ENCODE assay signal across 8 cellular contexts in genomic region chr17:35243459-35244204, GRCh38. TPM values are rescaled to one million over a fixed set of nuclear protein-coding genes. Genes with fewer than 3 reads are reported as not detected.
DNase-seq lines count a peak whose midpoint lies in the region; ATAC-seq and TF ChIP-seq lines count a peak whose summit lies in the region.

No MANE protein-coding gene starts in this region.

- TF ChIP-seq CTCF in HEK293 (tag by site-specific recombination; IDR thresholded peaks at IDR 0.05) (no peak), SU-DHL-6 (IDR thresholded peaks at IDR 0.05; ENCODE audit: insufficient read depth, low read length, poor library complexity, severe bottlenecking) (no peak), psoas muscle (IDR thresholded peaks at IDR 0.05) (no peak)

- H3K9me2 ChIP-seq in SU-DHL-6 (replicated peaks; ENCODE audit: insufficient read depth, low read length) = no peaks in the 10 kb centered on the region

- POLR2A ChIA-PET in HEK293 (lab: Yijun Ruan, JAX) = interaction anchor here (0.9 to 3.2 kb wide), 6 partner anchors 10 to 335 kb away, joined by 3 to 27 read pairs (median 6); partner anchors contain the start of genes PEX12 and SLFN11

- H3K4me2 ChIP-seq in SU-DHL-6 (ENCODE audit: low read depth, low read length, poor library complexity, severe bottlenecking) = peak overlapping the region; percentile 82

- H3K27me3 ChIP-seq in SU-DHL-6 (ENCODE audit: low read length) = no peaks in the 10 kb centered on the region
- H3K27me3 ChIP-seq in psoas muscle (ENCODE audit: insufficient read depth in 3 of 3, low read length in 2 of 3) = no peaks in the 10 kb centered on the region

- no peaks in the 10 kb centered on the region for H3F3A ChIP-seq in SU-DHL-6 (ENCODE audit: insufficient read depth)

- H3K4me1 ChIP-seq in HEK293 (ENCODE audit: control insufficient read depth, insufficient read depth, low read length) (peaks cover 23% of the 10 kb centered on the region), psoas muscle (peaks cover 25% of the 10 kb centered on the region)

- peak overlapping the region; percentile 71 for H3K9ac ChIP-seq in SU-DHL-6 (ENCODE audit: low read length)

- H3K9me3 ChIP-seq in HEK293 (ENCODE audit: control insufficient read depth, insufficient read depth, low read depth, low read length) (no peaks in the 10 kb centered on the region), SU-DHL-6 (ENCODE audit: insufficient read depth, low read length) (no peaks in the 10 kb centered on the region), psoas muscle (no peaks in the 10 kb centered on the region)

- CTCF ChIA-PET in HEK293 (lab: Yijun Ruan, JAX) = interaction anchor here (0.6 to 1.3 kb wide), 5 partner anchors 8 to 73 kb away, joined by 3 to 7 read pairs (median 4); no protein-coding TSS in a partner anchor

- H3K4me3 ChIP-seq in HEK293 (ENCODE audit: low read depth, low read length) = peak overlapping the region; percentile 76
- peak overlapping the region; percentile 91 for H3K4me3 ChIP-seq in SU-DHL-6 (ENCODE audit: insufficient read depth, low read length, poor library complexity, severe bottlenecking)
- peak overlapping the region; percentile 89 for H3K4me3 ChIP-seq in psoas muscle

- peak overlapping the region; percentile 95 for H2AFZ ChIP-seq in SU-DHL-6 (ENCODE audit: low read depth, low read length, severe bottlenecking)

- no peaks in the 10 kb centered on the region for H4K20me1 ChIP-seq in SU-DHL-6 (ENCODE audit: low read depth, low read length)

- intact Hi-C loops in left ventricle myocardium superior (cut with micrococcal nuclease) (no loop called here), psoas muscle (cut with DNase I) (loop anchor here in 1 of 2 donors (1.0 to 10.0 kb wide), 3 partner anchors 11 to 97 kb away; partner anchors contain the start of gene UNC45B)

- H3K36me3 ChIP-seq in HEK293 (ENCODE audit: control insufficient read depth in 2 of 2, insufficient read depth in 1 of 2, low read length in 2 of 2) (peaks cover 0 to 10% of the 10 kb centered on the region in 2 experiments; a peak in 1 of 3 replicates), SU-DHL-6 (ENCODE audit: low read length) (no peaks in the 10 kb centered on the region), psoas muscle (ENCODE audit: insufficient read depth in 1 of 2, low read depth in 1 of 2) (peaks cover 0 to 9% of the 10 kb centered on the region in 2 donors)

- ATAC-seq in left ventricle myocardium superior (peak; percentile 49), psoas muscle (peak; percentile 17 to 48 (median 38))

- H3K27ac ChIP-seq in HEK293 (ENCODE audit: extremely low read depth, low read depth, low read length) (peak overlapping the region; percentile 93), SU-DHL-6 (ENCODE audit: low read depth, low read length) (no peak overlapping the region), adipose tissue (ENCODE audit: low read depth, low read length) (peak overlapping the region; percentile 79), psoas muscle (peak overlapping the region; percentile 91)

- DNase-seq in AG20443 (ENCODE audit: low spot score) (peak; percentile 47), left ventricle myocardium superior (peak; percentile 54), psoas muscle (peak; percentile 58 to 79), NCI-H2196 (lab: John Stamatoyannopoulos, UW; ENCODE audit: unreplicated experiment) (no peak), NCI-H1694 treated with DMSO at 0.1 percent for 48 hours (lab: John Stamatoyannopoulos, UW) (no peak)

- 1 to 8% (median 1%) methylated on average over 17 of the region's 17 CpGs for WGBS in adipose tissue, 3 donors
- WGBS in psoas muscle, 3 donors = 2 to 6% (median 4%) methylated on average over 17 of the region's 17 CpGs

- H3K79me2 ChIP-seq in SU-DHL-6 (ENCODE audit: insufficient read depth, low read length) = no peaks in the 10 kb centered on the region

TF ChIP-seq in HEK293, 187 proteins besides CTCF, POLR2A, EP300 and RAD21 (continues in another document):
- 0 out of 2 replicates have a peak, but pooled peaks have one; percentile 23 for TF ChIP-seq BCL11A (tag by site-specific recombination; IDR thresholded peaks at IDR 0.05; ENCODE audit: low read depth)
- 0 out of 2 replicates have a peak, but pooled peaks have one; percentile 48 for TF ChIP-seq ZBTB48 (tag by site-specific recombination; IDR thresholded peaks at IDR 0.05)
- TF ChIP-seq ZNF571 (tag by site-specific recombination; IDR thresholded peaks at IDR 0.05) = no peak
- TF ChIP-seq ZNF600 (tag by site-specific recombination; IDR thresholded peaks at IDR 0.05) = peak; percentile 16; the same call in 1 of the 2 replicates
- TF ChIP-seq TRIM28 (IDR thresholded peaks at IDR 0.05; ENCODE audit: borderline replicate concordance, low read length) = peak; percentile 50; the same call in 1 of the 2 replicates
- TF ChIP-seq OSR2 (tag by site-specific recombination; IDR thresholded peaks at IDR 0.05) = peak; percentile 26; the same call in 1 of the 2 replicates
- TF ChIP-seq, protein P1, sequence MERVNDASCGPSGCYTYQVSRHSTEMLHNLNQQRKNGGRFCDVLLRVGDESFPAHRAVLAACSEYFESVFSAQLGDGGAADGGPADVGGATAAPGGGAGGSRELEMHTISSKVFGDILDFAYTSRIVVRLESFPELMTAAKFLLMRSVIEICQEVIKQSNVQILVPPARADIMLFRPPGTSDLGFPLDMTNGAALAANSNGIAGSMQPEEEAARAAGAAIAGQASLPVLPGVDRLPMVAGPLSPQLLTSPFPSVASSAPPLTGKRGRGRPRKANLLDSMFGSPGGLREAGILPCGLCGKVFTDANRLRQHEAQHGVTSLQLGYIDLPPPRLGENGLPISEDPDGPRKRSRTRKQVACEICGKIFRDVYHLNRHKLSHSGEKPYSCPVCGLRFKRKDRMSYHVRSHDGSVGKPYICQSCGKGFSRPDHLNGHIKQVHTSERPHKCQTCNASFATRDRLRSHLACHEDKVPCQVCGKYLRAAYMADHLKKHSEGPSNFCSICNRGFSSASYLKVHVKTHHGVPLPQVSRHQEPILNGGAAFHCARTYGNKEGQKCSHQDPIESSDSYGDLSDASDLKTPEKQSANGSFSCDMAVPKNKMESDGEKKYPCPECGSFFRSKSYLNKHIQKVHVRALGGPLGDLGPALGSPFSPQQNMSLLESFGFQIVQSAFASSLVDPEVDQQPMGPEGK (tag by site-specific recombination; IDR thresholded peaks at IDR 0.05) = peak; percentile 34; the same call in 1 of the 2 replicates
- TF ChIP-seq ZBTB20 (tag by site-specific recombination; IDR thresholded peaks at IDR 0.05) = 0 out of 2 replicates have a peak, but pooled peaks have one; percentile 25
- peak; percentile 99 for TF ChIP-seq ZBTB8A (tag by site-specific recombination; IDR thresholded peaks at IDR 0.05)
- no peak for TF ChIP-seq ZNF518A (tag by site-specific recombination; conservative IDR thresholded peaks at IDR 0.05; ENCODE audit: low read depth)
- TF ChIP-seq ZNF843 (tag by site-specific recombination; IDR thresholded peaks at IDR 0.05) = 0 out of 2 replicates have a peak, but pooled peaks have one; percentile 20
- no peak for TF ChIP-seq SALL2 (tag by site-specific recombination; IDR thresholded peaks at IDR 0.05; ENCODE audit: borderline replicate concordance)

RNA-seq across cellular contexts. Expression of gene SLFN5, which starts 0.8 kb away (rescaled TPM):
- 10 to 100 TPM in 2 of 3 donors, 1 to 10 TPM in 1; 3.6 to 14.9 (median 11.9) TPM for polyA plus RNA-seq in adipose tissue
- total RNA-seq in left ventricle myocardium superior = 13.1 TPM
- 10 to 100 TPM; 14.5 to 23.7 (median 20.0) TPM for total RNA-seq in psoas muscle
- 1 to 10 TPM; 1.7 to 9.4 (median 2.0) TPM for polyA plus RNA-seq in psoas muscle

RNA-seq across cellular contexts. Expression of gene SLC35G3, which starts 49.4 kb away (rescaled TPM):
- not detected for polyA plus RNA-seq in adipose tissue
- total RNA-seq in left ventricle myocardium superior = not detected
- not detected for total RNA-seq in psoas muscle
- not detected for polyA plus RNA-seq in psoas muscle

Comparison
In these comparisons a context has a peak if more than half of its experiments do, and no peak if none do; other contexts are left out.
1. DNase-seq: peak in AG20443 (single experiment), left ventricle myocardium superior (single experiment) and psoas muscle (2 of 2); none in NCI-H2196 (single experiment) and NCI-H1694 treated with DMSO at 0.1 percent for 48 hours (single experiment).
2. Peak in every context shown above with its lines, with median percentiles within 50 percentile points of each other: H3K4me3 ChIP-seq.